ENCODE assay signal across 1 cellular context in the genomic region with DNA sequence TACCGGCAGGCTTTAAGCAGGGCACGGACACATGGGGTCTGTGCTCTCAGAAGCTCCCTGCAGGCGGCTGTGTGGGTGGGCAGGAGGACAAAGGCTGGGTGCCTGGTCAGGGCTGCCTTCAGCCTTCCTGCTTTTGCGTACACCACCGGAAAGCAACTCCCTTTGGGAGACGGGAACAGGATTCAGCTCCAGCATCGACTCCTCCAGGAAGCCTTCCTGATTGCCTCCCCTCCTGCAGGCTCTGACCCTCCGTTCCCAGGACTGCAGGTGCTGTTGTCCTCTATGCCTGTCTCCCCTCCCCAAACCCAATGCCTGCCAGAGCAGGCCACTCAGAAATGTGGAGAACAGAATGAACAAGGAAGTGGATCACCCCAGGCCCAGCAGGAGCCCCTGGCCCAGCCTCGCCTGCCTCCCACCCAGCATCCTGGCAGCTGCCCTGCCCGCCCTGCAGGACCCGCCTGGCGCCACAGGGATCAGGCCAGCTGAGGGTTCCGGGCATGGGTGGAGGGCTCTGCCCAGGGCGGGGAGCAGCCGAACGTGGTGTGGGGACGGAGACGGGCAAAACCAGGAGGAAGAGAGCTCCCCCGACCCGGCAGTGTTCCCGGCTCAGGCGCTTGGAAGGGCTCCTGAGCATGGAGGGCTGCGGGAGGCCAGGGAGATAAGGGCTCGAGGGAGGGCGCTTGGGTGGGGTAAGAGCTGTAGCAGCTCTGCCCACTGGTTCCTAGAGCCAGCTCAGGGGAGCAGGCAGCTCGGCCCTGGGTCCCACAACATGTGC.
TF ChIP-seq lines count a peak whose summit lies in the region.

No MANE protein-coding gene starts in this region.

TF ChIP-seq in GM23338, 12 proteins besides CTCF, POLR2A, EP300 and RAD21 (continued from another document):
- TF ChIP-seq, protein P1, sequence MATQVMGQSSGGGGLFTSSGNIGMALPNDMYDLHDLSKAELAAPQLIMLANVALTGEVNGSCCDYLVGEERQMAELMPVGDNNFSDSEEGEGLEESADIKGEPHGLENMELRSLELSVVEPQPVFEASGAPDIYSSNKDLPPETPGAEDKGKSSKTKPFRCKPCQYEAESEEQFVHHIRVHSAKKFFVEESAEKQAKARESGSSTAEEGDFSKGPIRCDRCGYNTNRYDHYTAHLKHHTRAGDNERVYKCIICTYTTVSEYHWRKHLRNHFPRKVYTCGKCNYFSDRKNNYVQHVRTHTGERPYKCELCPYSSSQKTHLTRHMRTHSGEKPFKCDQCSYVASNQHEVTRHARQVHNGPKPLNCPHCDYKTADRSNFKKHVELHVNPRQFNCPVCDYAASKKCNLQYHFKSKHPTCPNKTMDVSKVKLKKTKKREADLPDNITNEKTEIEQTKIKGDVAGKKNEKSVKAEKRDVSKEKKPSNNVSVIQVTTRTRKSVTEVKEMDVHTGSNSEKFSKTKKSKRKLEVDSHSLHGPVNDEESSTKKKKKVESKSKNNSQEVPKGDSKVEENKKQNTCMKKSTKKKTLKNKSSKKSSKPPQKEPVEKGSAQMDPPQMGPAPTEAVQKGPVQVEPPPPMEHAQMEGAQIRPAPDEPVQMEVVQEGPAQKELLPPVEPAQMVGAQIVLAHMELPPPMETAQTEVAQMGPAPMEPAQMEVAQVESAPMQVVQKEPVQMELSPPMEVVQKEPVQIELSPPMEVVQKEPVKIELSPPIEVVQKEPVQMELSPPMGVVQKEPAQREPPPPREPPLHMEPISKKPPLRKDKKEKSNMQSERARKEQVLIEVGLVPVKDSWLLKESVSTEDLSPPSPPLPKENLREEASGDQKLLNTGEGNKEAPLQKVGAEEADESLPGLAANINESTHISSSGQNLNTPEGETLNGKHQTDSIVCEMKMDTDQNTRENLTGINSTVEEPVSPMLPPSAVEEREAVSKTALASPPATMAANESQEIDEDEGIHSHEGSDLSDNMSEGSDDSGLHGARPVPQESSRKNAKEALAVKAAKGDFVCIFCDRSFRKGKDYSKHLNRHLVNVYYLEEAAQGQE (IDR thresholded peaks at IDR 0.05; ENCODE audit: unreplicated experiment) = no peak
- TF ChIP-seq ZNF114 (CRISPR knock-in tag; IDR thresholded peaks at IDR 0.05) (no peak), STAT1 (IDR thresholded peaks at IDR 0.05; ENCODE audit: unreplicated experiment) (no peak), EZH2phosphoT487 (IDR thresholded peaks at IDR 0.05; ENCODE audit: unreplicated experiment) (no peak), ZNF331 (CRISPR knock-in tag; IDR thresholded peaks at IDR 0.05; ENCODE audit: low read depth) (no peak), EZH2 (IDR thresholded peaks at IDR 0.05; ENCODE audit: low read depth, unreplicated experiment) (no peak), POLR2AphosphoS5 (IDR thresholded peaks at IDR 0.05; ENCODE audit: low read depth) (no peak), ETS1 (IDR thresholded peaks at IDR 0.05) (no peak), NANOG (IDR thresholded peaks at IDR 0.05; ENCODE audit: borderline replicate concordance) (no peak)
TF ChIP-seq in GM23338: peak in this region for 0.
